ENCODE assay signal across 8 cellular contexts in the genomic region with DNA sequence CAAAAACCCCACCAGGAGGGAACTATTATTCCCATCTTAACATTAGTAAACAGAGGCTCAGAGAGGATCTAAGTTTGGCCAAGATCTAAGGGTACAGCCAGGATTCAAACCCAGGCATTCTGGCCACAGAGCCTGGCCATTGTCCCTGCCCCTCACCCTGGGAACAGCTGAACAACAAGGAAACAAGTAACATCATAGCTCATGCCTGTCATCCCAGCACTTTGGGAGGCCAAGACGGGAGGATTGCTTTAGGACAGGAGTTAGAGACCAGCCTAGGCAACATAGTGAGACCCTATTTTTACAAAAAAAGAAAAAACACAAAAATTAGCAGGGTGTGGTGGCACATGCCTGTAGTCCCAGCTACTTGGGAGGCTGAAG. TPM values are rescaled to one million over a fixed set of nuclear protein-coding genes. Genes with fewer than 3 reads are reported as not detected.
A peak's percentile ranks its signal among the peaks of the same experiment; 100 is the strongest.
DNase-seq lines count a peak whose midpoint lies in the region; ATAC-seq and TF ChIP-seq lines count a peak whose summit lies in the region.
"Had no signal": no experiment of that assay in that cellular context is flagged by ENCODE, and none has a peak within 500 bp of the region (broad histone marks: within the 10 kb centered on the region; RNA-seq: fewer than 3 reads in every experiment).

No MANE protein-coding gene starts in this region.

- no peaks in the 10 kb centered on the region for H3K9me3 ChIP-seq in parathyroid adenoma (ENCODE audit: control insufficient read depth, low read length)

- intact Hi-C loops in activated T-helper 2 cell treated with anti-CD3 and anti-CD28 coated beads, Interferon-gamma antibody, Interleukin-2, Interleukin-4, amounts not matched to agents 10 μg/mL and 5 μg/mL and 100 μg/mL, durations not matched to agents 14 hours and 24 hours and 36 hours (cut with micrococcal nuclease) = loop anchor here (1.0 to 2.0 kb wide), 2 partner anchors 8 to 17 kb away; no protein-coding TSS in a partner anchor

- no peak for DNase-seq in activated T-helper 2 cell treated with anti-CD3 and anti-CD28 coated beads, Interferon-gamma antibody, Interleukin-2, Interleukin-4, amounts not matched to agents 10 μg/mL and 5 μg/mL and 100 μg/mL, durations not matched to agents 14 hours and 24 hours and 36 hours (ENCODE audit: low spot score)
- DNase-seq in D341Med (ENCODE audit: low spot score) = no peak
- no peak for DNase-seq in NCI-H1436 treated with DMSO at 0.1 percent for 48 hours (lab: John Stamatoyannopoulos, UW)
- no peak for DNase-seq in NCI-H1092 (lab: John Stamatoyannopoulos, UW)
- DNase-seq: stimulated activated CD4-positive, alpha-beta T cell treated with anti-CD3 and anti-CD28 coated beads, Interleukin-4, amount 100 ng/mL, for 1 hour had no signal

- no peak overlapping the region for H2AFZ ChIP-seq in parathyroid adenoma

- H3K4me2 ChIP-seq in parathyroid adenoma (ENCODE audit: low read length) = no peak overlapping the region

- H3K4me1 ChIP-seq in parathyroid adenoma = peaks cover 23% of the 10 kb centered on the region

- H3K9me3 Mint-ChIP-seq in activated T-helper 2 cell treated with anti-CD3 and anti-CD28 coated beads, Interferon-gamma antibody, Interleukin-2, Interleukin-4, amounts not matched to agents 10 μg/mL and 5 μg/mL and 100 μg/mL, durations not matched to agents 14 hours and 24 hours and 36 hours = no peaks in the 10 kb centered on the region

- H3K27ac ChIP-seq in parathyroid adenoma = peak overlapping the region; percentile 43

- H3K4me1 Mint-ChIP-seq in activated T-helper 2 cell treated with anti-CD3 and anti-CD28 coated beads, Interferon-gamma antibody, Interleukin-2, Interleukin-4, amounts not matched to agents 10 μg/mL and 5 μg/mL and 100 μg/mL, durations not matched to agents 14 hours and 24 hours and 36 hours (ENCODE audit: low read depth) = peaks cover 64% of the 10 kb centered on the region

- no peak overlapping the region for H3K9ac ChIP-seq in parathyroid adenoma

- H3K27me3 ChIP-seq in parathyroid adenoma (ENCODE audit: control insufficient read depth, insufficient read depth, low read length) = no peaks in the 10 kb centered on the region

- TF ChIP-seq CTCF in parathyroid adenoma (IDR thresholded peaks at IDR 0.05) = no peak

- no peaks in the 10 kb centered on the region for H3K36me3 Mint-ChIP-seq in activated T-helper 2 cell treated with anti-CD3 and anti-CD28 coated beads, Interferon-gamma antibody, Interleukin-2, Interleukin-4, amounts not matched to agents 10 μg/mL and 5 μg/mL and 100 μg/mL, durations not matched to agents 14 hours and 24 hours and 36 hours (ENCODE audit: low read depth)

- H3K27ac Mint-ChIP-seq in activated T-helper 2 cell treated with anti-CD3 and anti-CD28 coated beads, Interferon-gamma antibody, Interleukin-2, Interleukin-4, amounts not matched to agents 10 μg/mL and 5 μg/mL and 100 μg/mL, durations not matched to agents 14 hours and 24 hours and 36 hours = peak overlapping the region; percentile 73

- no peaks in the 10 kb centered on the region for H3K36me3 ChIP-seq in parathyroid adenoma (ENCODE audit: control insufficient read depth, insufficient read depth, low read length)

- no peak overlapping the region for H3K4me3 ChIP-seq in parathyroid adenoma (ENCODE audit: low read depth, low read length)

- peak overlapping the region; percentile 43 for H3K4me3 Mint-ChIP-seq in activated T-helper 2 cell treated with anti-CD3 and anti-CD28 coated beads, Interferon-gamma antibody, Interleukin-2, Interleukin-4, amounts not matched to agents 10 μg/mL and 5 μg/mL and 100 μg/mL, durations not matched to agents 14 hours and 24 hours and 36 hours (ENCODE audit: low read depth)

- peaks cover 18% of the 10 kb centered on the region for H3K27me3 Mint-ChIP-seq in activated T-helper 2 cell treated with anti-CD3 and anti-CD28 coated beads, Interferon-gamma antibody, Interleukin-2, Interleukin-4, amounts not matched to agents 10 μg/mL and 5 μg/mL and 100 μg/mL, durations not matched to agents 14 hours and 24 hours and 36 hours (ENCODE audit: low read depth)

- H3K79me2 ChIP-seq in parathyroid adenoma = no peaks in the 10 kb centered on the region

- ATAC-seq in GM18511 (IDR thresholded peaks at IDR 0.05; ENCODE audit: unreplicated experiment) (peak; percentile 5), HG02938 (IDR thresholded peaks at IDR 0.05; ENCODE audit: unreplicated experiment) (peak; percentile 8)

RNA-seq across cellular contexts. Expression of gene TOX2, which starts 27.6 kb away (rescaled TPM):
- total RNA-seq in activated T-helper 2 cell treated with anti-CD3 and anti-CD28 coated beads, Interferon-gamma antibody, Interleukin-2, Interleukin-4, amounts not matched to agents 10 μg/mL and 5 μg/mL and 100 μg/mL, durations not matched to agents 14 hours and 24 hours and 36 hours = 2.4 and 3.0 TPM in 2 replicates
